Comparison of ENCODE assay signal across 16 cellular contexts in the genomic region with DNA sequence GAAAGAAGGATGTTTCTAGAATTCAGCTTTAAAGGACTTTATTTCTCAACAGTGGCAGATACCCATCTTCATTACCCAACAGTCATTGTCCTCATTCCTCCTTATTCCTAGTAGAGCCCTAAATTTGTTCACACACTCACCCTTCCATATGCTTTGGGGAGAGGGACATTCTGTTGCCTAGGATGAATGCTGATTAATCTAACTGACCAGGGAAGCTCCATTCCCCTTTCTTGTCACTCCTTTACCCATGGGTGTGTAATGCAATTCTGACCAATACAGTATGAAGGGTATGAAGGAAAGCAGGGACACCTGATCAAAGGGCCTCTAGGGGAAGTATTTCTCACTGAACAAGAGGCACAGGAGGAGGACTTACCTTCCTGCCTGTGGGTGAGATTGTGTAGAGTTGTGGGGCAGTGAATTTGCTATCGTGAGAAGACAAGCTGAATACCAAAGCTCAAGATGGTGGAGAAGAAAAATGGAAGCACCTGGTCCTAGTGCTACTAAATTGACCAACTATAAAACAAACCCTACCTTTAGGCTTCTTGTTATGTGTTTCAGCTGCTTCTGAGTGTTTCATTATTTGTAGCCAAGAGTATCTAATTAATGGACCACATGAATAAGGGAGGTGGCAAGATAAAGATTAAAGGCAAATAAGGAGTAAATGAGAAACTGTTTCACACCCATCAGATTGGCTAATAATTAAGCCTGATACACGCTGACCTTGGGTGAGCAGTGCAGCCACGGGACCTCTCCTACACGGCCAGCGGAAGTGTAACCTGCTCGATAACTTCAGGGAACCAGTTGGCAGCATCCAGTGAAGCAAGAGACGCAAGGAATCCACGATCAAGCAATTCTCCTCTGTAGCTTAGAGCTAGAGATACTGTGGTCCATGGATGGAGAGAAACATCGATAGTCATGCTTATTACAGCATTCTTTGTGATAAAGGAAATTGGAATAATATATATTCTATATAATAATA.
A peak's percentile ranks its signal among the peaks of the same experiment; 100 is the strongest.
DNase-seq lines count a peak whose midpoint lies in the region; ATAC-seq and TF ChIP-seq lines count a peak whose summit lies in the region.
"Had no signal": no experiment of that assay in that cellular context is flagged by ENCODE, and none has a peak within 500 bp of the region (broad histone marks: within the 10 kb centered on the region; RNA-seq: fewer than 3 reads in every experiment).

No MANE protein-coding gene starts in this region.

- no peak overlapping the region for H2AFZ ChIP-seq in osteoblast (ENCODE audit: low read length)

- no peaks in the 10 kb centered on the region for H3K36me3 ChIP-seq in osteoblast (ENCODE audit: insufficient read depth, low read length)
- H3K36me3 ChIP-seq: breast epithelium, SJSA1, transverse colon had no signal

- no peaks in the 10 kb centered on the region for H3K79me2 ChIP-seq in osteoblast (ENCODE audit: insufficient read depth, low read length)

- H3K27ac Mint-ChIP-seq in activated CD4-positive, alpha-beta T cell treated with anti-CD3 and anti-CD28 coated beads for 36 hours, result no peak overlapping the region

- H4K20me1 ChIP-seq in osteoblast (ENCODE audit: insufficient read depth, low read length), result no peaks in the 10 kb centered on the region

- H3K4me1 Mint-ChIP-seq in activated CD4-positive, alpha-beta T cell treated with anti-CD3 and anti-CD28 coated beads for 36 hours, result no peaks in the 10 kb centered on the region

- no peak overlapping the region for H3K4me2 ChIP-seq in osteoblast (ENCODE audit: insufficient read depth, low read length)
- H3K4me2 ChIP-seq: smooth muscle cell had no signal

- no peaks in the 10 kb centered on the region for H3K9me3 Mint-ChIP-seq in activated CD4-positive, alpha-beta T cell treated with anti-CD3 and anti-CD28 coated beads for 36 hours (ENCODE audit: low read depth)

- no peaks in the 10 kb centered on the region for H3K27me3 Mint-ChIP-seq in activated CD4-positive, alpha-beta T cell treated with anti-CD3 and anti-CD28 coated beads for 36 hours

- H3K4me1 ChIP-seq in osteoblast (ENCODE audit: insufficient read depth, low read length), result no peaks in the 10 kb centered on the region
- H3K4me1 ChIP-seq: breast epithelium, SJSA1 had no signal

- H3K27ac ChIP-seq in osteoblast (ENCODE audit: low read depth, low read length), result no peak overlapping the region
- H3K27ac ChIP-seq: breast epithelium, SJSA1, transverse colon had no signal

- POLR2A ChIA-PET in activated CD4-positive, alpha-beta T cell treated with anti-CD3 and anti-CD28 coated beads for 36 hours (lab: Charles Lee), result no interaction called here

- no peaks in the 10 kb centered on the region for H3K27me3 ChIP-seq in osteoblast (ENCODE audit: insufficient read depth, low read length)
- H3K27me3 ChIP-seq: breast epithelium, SJSA1, transverse colon had no signal

- ATAC-seq in activated CD4-positive, alpha-beta T cell treated with anti-CD3 and anti-CD28 coated beads for 36 hours, result peak; percentile 86
- peak; percentile 55 for ATAC-seq in stimulated activated naive CD8-positive, alpha-beta T cell treated with anti-CD3 and anti-CD28 coated beads, Interleukin-15, Interleukin-2, amounts not matched to agents 100 U/mL and 50 U/mL, for 24 hours

- CTCF ChIA-PET in activated CD4-positive, alpha-beta T cell treated with anti-CD3 and anti-CD28 coated beads for 36 hours (lab: Charles Lee), result interaction anchor here (0.6 to 1.3 kb wide), 4 partner anchors 9 to 203 kb away, joined by 3 read pairs; a partner anchor contains a TSS

- DNase-seq in activated CD4-positive, alpha-beta T cell treated with anti-CD3 and anti-CD28 coated beads for 36 hours, result peak; percentile 12
- DNase-seq in activated CD4-positive, alpha-beta T cell treated with anti-CD3 and anti-CD28 coated beads, Interleukin-2, amount 50 U/mL, for 1 hour, result no peak
- DNase-seq in RPMI8226 (peak; percentile 15), kidney glomerular epithelial cell (lab: John Stamatoyannopoulos, UW) (peak; percentile 38), osteoblast (ENCODE audit: insufficient read length, low spot score, missing footprints) (no peak), NCI-H2081 (lab: John Stamatoyannopoulos, UW) (no peak), NCI-H2107 (lab: John Stamatoyannopoulos, UW) (no peak)
- no peak for DNase-seq in stimulated activated naive CD8-positive, alpha-beta T cell treated with anti-CD3 and anti-CD28 coated beads, Interleukin-15, Interleukin-2, amounts not matched to agents 100 U/mL and 50 U/mL, for 24 hours
- DNase-seq: activated CD4-positive, CD25-positive, alpha-beta regulatory T cell; DMS153; NCI-H146; NK-92 treated with Interleukin-12 subunit alpha and Interleukin-12 subunit beta, amount 100 ng/mL, for 24 hours; transverse colon had no signal

- no peak for TF ChIP-seq CTCF in osteoblast (IDR thresholded peaks at IDR 0.05; ENCODE audit: extremely low read depth, low read depth, low read length)

- H3K4me3 ChIP-seq in osteoblast (ENCODE audit: insufficient read depth, low read length), result no peak overlapping the region
- H3K4me3 ChIP-seq: breast epithelium, SJSA1, smooth muscle cell, transverse colon had no signal

- H3K9me3 ChIP-seq in osteoblast (ENCODE audit: low read depth, low read length), result no peaks in the 10 kb centered on the region
- H3K9me3 ChIP-seq: breast epithelium, transverse colon had no signal

- H3K36me3 Mint-ChIP-seq in activated CD4-positive, alpha-beta T cell treated with anti-CD3 and anti-CD28 coated beads for 36 hours (ENCODE audit: low read depth), result no peaks in the 10 kb centered on the region

- H3K4me3 Mint-ChIP-seq in activated CD4-positive, alpha-beta T cell treated with anti-CD3 and anti-CD28 coated beads for 36 hours, result no peak overlapping the region

- intact Hi-C loops in activated CD4-positive, alpha-beta T cell treated with anti-CD3 and anti-CD28 coated beads for 36 hours (cut with DNase I, micrococcal nuclease), result loop anchor here (5.0 to 10.0 kb wide), 2 partner anchors 178 to 200 kb away; a partner anchor contains a TSS

Comparison
In these comparisons a context has a peak if more than half of its experiments do, and no peak if none do; other contexts are left out.
1. DNase-seq: peak in activated CD4-positive, alpha-beta T cell treated with anti-CD3 and anti-CD28 coated beads for 36 hours (single experiment), RPMI8226 (single experiment) and kidney glomerular epithelial cell (single experiment); none in activated CD4-positive, alpha-beta T cell treated with anti-CD3 and anti-CD28 coated beads, Interleukin-2, amount 50 U/mL, for 1 hour (single experiment), stimulated activated naive CD8-positive, alpha-beta T cell treated with anti-CD3 and anti-CD28 coated beads, Interleukin-15, Interleukin-2, amounts not matched to agents 100 U/mL and 50 U/mL, for 24 hours (single experiment), osteoblast (single experiment), NCI-H2081 (0 of 2) and NCI-H2107 (single experiment).